18 cellular contexts compared by ENCODE assay signal in the genomic region with DNA sequence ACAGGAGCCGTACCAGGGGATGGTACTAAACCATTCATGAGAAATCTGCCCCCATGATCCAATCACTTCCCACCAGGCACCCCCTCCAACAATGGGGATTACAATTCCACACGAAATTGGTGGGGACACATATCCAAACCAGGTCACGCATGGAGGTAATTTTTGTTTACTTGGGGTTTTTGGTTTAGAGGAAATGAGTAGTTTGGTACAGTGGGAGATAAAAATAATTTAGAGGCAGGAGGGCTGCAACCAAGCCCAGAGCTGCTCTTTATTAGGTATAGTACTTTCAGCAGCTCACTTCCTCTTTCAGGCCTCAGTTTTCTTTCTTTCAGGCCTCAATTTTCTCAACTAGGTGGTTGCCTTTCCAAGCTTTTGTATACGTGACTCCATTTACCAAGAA. TPM values are rescaled to one million over a fixed set of nuclear protein-coding genes. Genes with fewer than 3 reads are reported as not detected.
DNase-seq lines count a peak whose midpoint lies in the region; ATAC-seq, FAIRE-seq and TF ChIP-seq lines count a peak whose summit lies in the region.
"Had no signal": no experiment of that assay in that cellular context is flagged by ENCODE, and none has a peak within 500 bp of the region (broad histone marks: within the 10 kb centered on the region; RNA-seq: fewer than 3 reads in every experiment).

No MANE protein-coding gene starts in this region.

- no peak for TF ChIP-seq CTCF in OCI-LY7 (conservative IDR thresholded peaks at IDR 0.05; ENCODE audit: low read length)
- TF ChIP-seq CTCF in kidney (IDR thresholded peaks at IDR 0.05; ENCODE audit: borderline replicate concordance, extremely low read depth, insufficient read depth) = no peak

- no peaks in the 10 kb centered on the region for H3K79me2 ChIP-seq in OCI-LY7 (ENCODE audit: insufficient read depth, low read depth, low read length)

- no peaks in the 10 kb centered on the region for H3K9me2 ChIP-seq in OCI-LY7 (ENCODE audit: insufficient read depth, low read length)

- H3K27ac ChIP-seq in OCI-LY7 (ENCODE audit: low read depth, low read length, poor library complexity, severe bottlenecking) (no peak overlapping the region), kidney (ENCODE audit: low read depth in 2 of 2, low read length in 2 of 2) (no peak overlapping the region)
- H3K27ac ChIP-seq: coronary artery, foreskin keratinocyte, GM23248 had no signal

- H3K4me3 Mint-ChIP-seq in natural killer cell treated with Interleukin-12 subunit alpha and Interleukin-12 subunit beta and Interleukin-15 and Interleukin-18, amount 100 ng/mL, for 72 hours = no peak overlapping the region
- H3K4me3 Mint-ChIP-seq: activated CD4-positive, alpha-beta memory T cell treated with anti-CD3 and anti-CD28 coated beads, Interleukin-2, amount 10 ng/mL, durations not matched to agents 7 days and 5 days; activated naive CD8-positive, alpha-beta T cell treated with anti-CD3 and anti-CD28 coated beads, Interleukin-2, amount 10 ng/mL, durations not matched to agents 7 days and 5 days; neural crest cell; T-helper 1 cell treated with Interleukin-12 subunit alpha and Interleukin-12 subunit beta and Interleukin-4 antibody, amounts not matched to agents 30 μg/mL and 1 μg/mL, for 36 hours had no signal

- no peak for FAIRE-seq in kidney (lab: Jason Lieb, UNC)
- FAIRE-seq: urothelium cell line had no signal

- peaks cover 3 to 7% of the 10 kb centered on the region in 2 donors for H3K27me3 Mint-ChIP-seq in natural killer cell treated with Interleukin-12 subunit alpha and Interleukin-12 subunit beta and Interleukin-15 and Interleukin-18, amount 100 ng/mL, for 72 hours
- H3K27me3 Mint-ChIP-seq: activated CD4-positive, alpha-beta memory T cell treated with anti-CD3 and anti-CD28 coated beads, Interleukin-2, amount 10 ng/mL, durations not matched to agents 7 days and 5 days; activated naive CD8-positive, alpha-beta T cell treated with anti-CD3 and anti-CD28 coated beads, Interleukin-2, amount 10 ng/mL, durations not matched to agents 7 days and 5 days had no signal

- H4K20me1 ChIP-seq in OCI-LY7 (ENCODE audit: insufficient read depth, low read length) = no peaks in the 10 kb centered on the region

- no peaks in the 10 kb centered on the region for H3K36me3 Mint-ChIP-seq in natural killer cell treated with Interleukin-12 subunit alpha and Interleukin-12 subunit beta and Interleukin-15 and Interleukin-18, amount 100 ng/mL, for 72 hours
- H3K36me3 Mint-ChIP-seq: activated naive CD8-positive, alpha-beta T cell treated with anti-CD3 and anti-CD28 coated beads, Interleukin-2, amount 10 ng/mL, durations not matched to agents 7 days and 5 days had no signal

- H3K36me3 ChIP-seq in OCI-LY7 (ENCODE audit: insufficient read depth, low read length) (no peaks in the 10 kb centered on the region), kidney (ENCODE audit: control insufficient read depth in 1 of 2, insufficient read depth in 2 of 2, low read length in 2 of 2) (no peaks in the 10 kb centered on the region)
- H3K36me3 ChIP-seq: BE2C had no signal

- ATAC-seq in GM18858 (IDR thresholded peaks at IDR 0.05; ENCODE audit: unreplicated experiment) (peak; percentile 80), GM21526 (IDR thresholded peaks at IDR 0.05; ENCODE audit: low FRiP score, unreplicated experiment) (peak; percentile 90), HG03066 (IDR thresholded peaks at IDR 0.05; ENCODE audit: low read depth, unreplicated experiment) (peak; percentile 84)
- ATAC-seq in natural killer cell treated with Interleukin-12 subunit alpha and Interleukin-12 subunit beta and Interleukin-15 and Interleukin-18, amount 100 ng/mL, for 72 hours = no peak
- ATAC-seq: foreskin keratinocyte had no signal

- POLR2A ChIA-PET in OCI-LY7 (lab: Charles Lee) = no interaction called here

- DNase-seq in OCI-LY7 (ENCODE audit: low spot score) = peak; percentile 2
- no peak for DNase-seq in NCI-H1436 treated with DMSO at 0.1 percent for 48 hours (lab: John Stamatoyannopoulos, UW)
- DNase-seq in natural killer cell treated with Interleukin-12 subunit alpha and Interleukin-12 subunit beta and Interleukin-15 and Interleukin-18, amount 100 ng/mL, for 72 hours (ENCODE audit: low spot score) = no peak
- no peak for DNase-seq in NCI-H1694 treated with DMSO at 0.1 percent for 48 hours (lab: John Stamatoyannopoulos, UW)
- no peak for DNase-seq in kidney
- DNase-seq: activated CD4-positive, alpha-beta memory T cell treated with anti-CD3 and anti-CD28 coated beads, Interleukin-2, amount 10 ng/mL, durations not matched to agents 7 days and 5 days; activated naive CD8-positive, alpha-beta T cell treated with anti-CD3 and anti-CD28 coated beads, Interleukin-2, amount 10 ng/mL, durations not matched to agents 7 days and 5 days; BE2C; foreskin keratinocyte; GM23248; NCI-H1930 had no signal

- no peaks in the 10 kb centered on the region for H3K9me3 Mint-ChIP-seq in natural killer cell treated with Interleukin-12 subunit alpha and Interleukin-12 subunit beta and Interleukin-15 and Interleukin-18, amount 100 ng/mL, for 72 hours
- H3K9me3 Mint-ChIP-seq: activated CD4-positive, alpha-beta memory T cell treated with anti-CD3 and anti-CD28 coated beads, Interleukin-2, amount 10 ng/mL, durations not matched to agents 7 days and 5 days; activated naive CD8-positive, alpha-beta T cell treated with anti-CD3 and anti-CD28 coated beads, Interleukin-2, amount 10 ng/mL, durations not matched to agents 7 days and 5 days; neural crest cell; T-helper 1 cell treated with Interleukin-12 subunit alpha and Interleukin-12 subunit beta and Interleukin-4 antibody, amounts not matched to agents 30 μg/mL and 1 μg/mL, for 36 hours had no signal

- no peak overlapping the region for H3K4me2 ChIP-seq in OCI-LY7 (ENCODE audit: low read length)

- no peak overlapping the region for H3K4me3 ChIP-seq in OCI-LY7 (ENCODE audit: low read depth, low read length, poor library complexity, severe bottlenecking)
- no peak overlapping the region for H3K4me3 ChIP-seq in kidney (ENCODE audit: low read length in 2 of 2)
- H3K4me3 ChIP-seq: coronary artery, GM23248 had no signal

- H2AFZ ChIP-seq in OCI-LY7 (ENCODE audit: low read length) = no peak overlapping the region
- H2AFZ ChIP-seq: GM23248 had no signal

- no peaks in the 10 kb centered on the region for H3K4me1 Mint-ChIP-seq in natural killer cell treated with Interleukin-12 subunit alpha and Interleukin-12 subunit beta and Interleukin-15 and Interleukin-18, amount 100 ng/mL, for 72 hours (ENCODE audit: low read depth in 2 of 2)
- H3K4me1 Mint-ChIP-seq: activated CD4-positive, alpha-beta memory T cell treated with anti-CD3 and anti-CD28 coated beads, Interleukin-2, amount 10 ng/mL, durations not matched to agents 7 days and 5 days; activated naive CD8-positive, alpha-beta T cell treated with anti-CD3 and anti-CD28 coated beads, Interleukin-2, amount 10 ng/mL, durations not matched to agents 7 days and 5 days had no signal

- H3K4me1 ChIP-seq in OCI-LY7 (ENCODE audit: insufficient read depth, low read length, poor library complexity, severe bottlenecking) = no peaks in the 10 kb centered on the region
- no peaks in the 10 kb centered on the region for H3K4me1 ChIP-seq in kidney (ENCODE audit: control insufficient read depth in 1 of 2, insufficient read depth in 1 of 2, low read depth in 1 of 2, low read length in 2 of 2)
- H3K4me1 ChIP-seq: BE2C, foreskin keratinocyte had no signal

- H3K9me3 ChIP-seq in OCI-LY7 (ENCODE audit: low read length) (no peaks in the 10 kb centered on the region), kidney (ENCODE audit: control insufficient read depth in 1 of 2, low read length in 2 of 2) (no peaks in the 10 kb centered on the region)
- H3K9me3 ChIP-seq: BE2C had no signal

- BruUV-seq in OCI-LY7 (replicated peaks; lab: Mats Ljungman, UMichigan) = no TSS peak

- intact Hi-C loops in OCI-LY7 (cut with micrococcal nuclease; ENCODE audit: unreplicated experiment) (no loop called here), kidney (cut with DNase I) (no loop called here)

- no peak overlapping the region for H3K27ac Mint-ChIP-seq in natural killer cell treated with Interleukin-12 subunit alpha and Interleukin-12 subunit beta and Interleukin-15 and Interleukin-18, amount 100 ng/mL, for 72 hours
- H3K27ac Mint-ChIP-seq: activated CD4-positive, alpha-beta memory T cell treated with anti-CD3 and anti-CD28 coated beads, Interleukin-2, amount 10 ng/mL, durations not matched to agents 7 days and 5 days; activated naive CD8-positive, alpha-beta T cell treated with anti-CD3 and anti-CD28 coated beads, Interleukin-2, amount 10 ng/mL, durations not matched to agents 7 days and 5 days; T-helper 1 cell treated with Interleukin-12 subunit alpha and Interleukin-12 subunit beta and Interleukin-4 antibody, amounts not matched to agents 30 μg/mL and 1 μg/mL, for 36 hours had no signal

- no peak overlapping the region for H3K9ac ChIP-seq in kidney (ENCODE audit: low read length in 2 of 2)
- H3K9ac ChIP-seq: GM23248 had no signal

- CTCF ChIA-PET in OCI-LY7 (lab: Charles Lee; ENCODE audit: unreplicated experiment) = no interaction called here

RNA-seq across cellular contexts. Expression of a gene that starts 23.2 kb away (rescaled TPM):
- total RNA-seq in OCI-LY7 (2014; rRNA removed; shearing (Covaris generic)) = 0.38 TPM in 1 of 2 replicates, not detected in the other
- total RNA-seq in OCI-LY7 (2022) (0.44 TPM in 1 of 2 replicates, not detected in the other), kidney (65.1 TPM)
- under 1 TPM; 0.45 to 0.57 TPM for total RNA-seq in natural killer cell treated with Interleukin-12 subunit alpha and Interleukin-12 subunit beta and Interleukin-15 and Interleukin-18, amount 100 ng/mL, for 72 hours
- polyA plus RNA-seq in kidney (ENCODE audit: insufficient read depth, low read depth, low replicate concordance) = 12.6 TPM

Comparison
In these comparisons a context has a peak if more than half of its experiments do, and no peak if none do; other contexts are left out.
1. ATAC-seq: peak in GM18858 (single experiment), GM21526 (single experiment) and HG03066 (single experiment); none in natural killer cell treated with Interleukin-12 subunit alpha and Interleukin-12 subunit beta and Interleukin-15 and Interleukin-18, amount 100 ng/mL, for 72 hours (0 of 2).
2. RNA of a gene that starts 23.2 kb away (total RNA-seq): 65.1 TPM in kidney (single experiment); 0.45 to 0.57 TPM in natural killer cell treated with Interleukin-12 subunit alpha and Interleukin-12 subunit beta and Interleukin-15 and Interleukin-18, amount 100 ng/mL, for 72 hours and 0.38 to 0.44 TPM in OCI-LY7; every median in the first group is over 10 times any median in the second.